ENCODE assay signal across 10 cellular contexts in the genomic region with DNA sequence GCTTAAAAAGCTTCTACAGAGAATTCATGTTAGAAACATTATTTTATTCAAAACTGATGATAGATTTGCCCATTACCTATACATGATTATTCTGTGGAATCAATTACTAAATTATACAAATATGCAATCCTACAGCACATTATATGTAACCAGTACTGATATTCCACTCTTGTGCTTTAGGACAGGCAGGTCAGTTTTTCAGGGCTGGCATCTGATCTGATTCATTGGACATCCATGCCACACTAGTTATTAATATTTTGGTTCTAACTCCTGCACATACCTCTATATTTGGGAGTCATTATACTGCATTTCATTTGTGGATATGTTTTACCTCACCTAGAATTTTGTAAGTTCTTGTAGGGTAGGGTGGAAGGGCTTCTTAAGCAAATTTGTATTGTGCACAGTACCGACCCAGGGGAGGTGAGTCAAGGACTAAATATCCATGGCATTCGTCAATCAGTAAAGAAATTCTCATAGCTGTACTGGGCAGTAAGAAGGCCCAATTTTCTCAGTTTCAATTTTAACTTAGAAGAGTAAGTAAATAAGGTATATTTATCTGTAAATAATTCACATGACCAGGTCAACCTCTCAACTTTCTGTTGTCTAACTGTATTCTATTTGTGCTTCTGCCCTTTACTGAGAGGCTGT. TPM values are rescaled to one million over a fixed set of nuclear protein-coding genes. Genes with fewer than 3 reads are reported as not detected.
DNase-seq lines count a peak whose midpoint lies in the region; ATAC-seq and TF ChIP-seq lines count a peak whose summit lies in the region.
"Had no signal": no experiment of that assay in that cellular context is flagged by ENCODE, and none has a peak within 500 bp of the region (broad histone marks: within the 10 kb centered on the region; RNA-seq: fewer than 3 reads in every experiment).

No MANE protein-coding gene starts in this region.

- ATAC-seq in GM19035 (IDR thresholded peaks at IDR 0.05; ENCODE audit: unreplicated experiment) (peak; percentile 54), HG02938 (IDR thresholded peaks at IDR 0.05; ENCODE audit: unreplicated experiment) (peak; percentile 95)

- intact Hi-C loops in PC-9 (cut with micrococcal nuclease; ENCODE audit: unreplicated experiment): no loop called here

- BruUV-seq in PC-9 (replicated peaks; lab: Mats Ljungman, UMichigan): no TSS peak

- H3K27ac ChIP-seq in PC-9: peak overlapping the region; percentile 62

- H3K4me1 ChIP-seq in PC-9 (replicated peaks; ENCODE audit: insufficient read depth): peaks cover 40% of the 10 kb centered on the region

- DNase-seq in PC-9 (peak; percentile 17 to 82), non-pigmented ciliary epithelial cell (ENCODE audit: low read depth) (peak; percentile 1), CD1c-positive myeloid dendritic cell (ENCODE audit: extremely low spot score) (no peak), NCI-H774 (lab: John Stamatoyannopoulos, UW) (no peak), foreskin melanocyte (no peak), MG63 (no peak)
- DNase-seq: activated CD4-positive, alpha-beta memory T cell treated with anti-CD3 and anti-CD28 coated beads, Interleukin-2, amount 10 ng/mL, durations not matched to agents 7 days and 5 days had no signal

- H3K9me3 ChIP-seq in PC-9 (ENCODE audit: insufficient read depth, low read depth) (no peaks in the 10 kb centered on the region), MG63 (no peaks in the 10 kb centered on the region)

- CTCF ChIA-PET in PC-9 (lab: Charles Lee): interaction anchor here (0.6 kb wide), 1 partner anchor 709 kb away, joined by 3 read pairs; no protein-coding TSS in a partner anchor

- POLR2A ChIA-PET in PC-9 (lab: Charles Lee; ENCODE audit: unreplicated experiment): interaction anchor here (0.6 to 0.7 kb wide), 2 partner anchors 16 to 134 kb away, joined by 3 read pairs; a partner anchor contains a TSS

- H3K4me3 ChIP-seq in PC-9 (no peak overlapping the region), MG63 (no peak overlapping the region)

- peak overlapping the region; percentile 62 for H3K4me2 ChIP-seq in PC-9

- H3K79me2 ChIP-seq in PC-9 (ENCODE audit: low read depth): no peaks in the 10 kb centered on the region

- TF ChIP-seq CTCF in PC-9 (conservative IDR thresholded peaks at IDR 0.05): no peak

- H3K9me2 ChIP-seq in PC-9 (ENCODE audit: insufficient read depth): no peaks in the 10 kb centered on the region; the same call in 1 of the 2 replicates

- H3F3A ChIP-seq in PC-9 (ENCODE audit: insufficient read depth, low read depth): peaks cover 8% of the 10 kb centered on the region; the same call in 1 of the 2 replicates

- no peaks in the 10 kb centered on the region for H3K27me3 ChIP-seq in PC-9 (ENCODE audit: insufficient read depth, low read depth)
- no peaks in the 10 kb centered on the region for H3K27me3 ChIP-seq in MG63

- H3K36me3 ChIP-seq in PC-9 (ENCODE audit: low read depth) (no peaks in the 10 kb centered on the region), MG63 (no peaks in the 10 kb centered on the region)

- no peak overlapping the region for H2AFZ ChIP-seq in PC-9

- H4K20me1 ChIP-seq in PC-9 (ENCODE audit: insufficient read depth): no peaks in the 10 kb centered on the region

RNA-seq across cellular contexts. Expression of a gene that starts 33.5 kb away (rescaled TPM):
- 17.2 and 24.3 TPM in 2 replicates for total RNA-seq in PC-9 (2021)
- total RNA-seq in MG63 (2014; rRNA removed; shearing (Covaris generic); ENCODE audit: low replicate concordance): 0.07 and 0.13 TPM in 2 replicates
- total RNA-seq: RPMI7951 had no signal

Comparison
In these comparisons a context has a peak if more than half of its experiments do, and no peak if none do; other contexts are left out.
1. DNase-seq: peak in PC-9 (2 of 2) and non-pigmented ciliary epithelial cell (single experiment); none in CD1c-positive myeloid dendritic cell (single experiment), NCI-H774 (single experiment), foreskin melanocyte (single experiment) and MG63 (single experiment).
2. RNA of a gene that starts 33.5 kb away (total RNA-seq): 17.2 to 24.3 TPM in PC-9; 0.07 to 0.13 TPM in MG63; every median in the first group is over 10 times any median in the second.